Comparison of ENCODE assay signal across 8 cellular contexts in the genomic region with DNA sequence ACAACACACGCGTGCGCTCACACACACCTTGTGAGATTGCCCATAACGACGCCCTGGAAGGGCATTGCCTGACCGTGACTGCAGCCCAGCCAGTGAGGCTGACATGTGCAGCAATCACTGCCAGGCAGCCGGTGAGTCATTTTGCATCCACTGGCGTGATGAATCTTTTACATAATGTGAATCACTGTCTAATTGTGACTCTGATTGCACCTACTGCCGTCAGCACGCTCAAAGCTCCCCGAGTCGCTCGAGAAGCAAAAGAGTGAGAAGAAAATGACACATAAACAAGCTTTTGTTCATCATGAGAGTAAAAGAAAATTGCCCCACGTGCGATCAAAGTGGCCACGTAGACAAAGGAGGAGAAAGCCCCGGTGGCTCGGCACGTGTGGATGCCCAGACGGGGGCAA.
DNase-seq lines count a peak whose midpoint lies in the region; ATAC-seq and TF ChIP-seq lines count a peak whose summit lies in the region.

No MANE protein-coding gene starts in this region.

- H3K27ac Mint-ChIP-seq in chondrocyte (ENCODE audit: unreplicated experiment) = no peak overlapping the region
- no peak overlapping the region for H3K27ac Mint-ChIP-seq in type B pancreatic cell

- no TSS peak for BruUV-seq in HCT116 (replicated peaks; lab: Mats Ljungman, UMichigan)

- H3K9me3 ChIP-seq in HCT116 (ENCODE audit: control insufficient read depth in 1 of 2, insufficient read depth in 1 of 2, low read depth in 1 of 2, low read length in 2 of 2) = no peaks in the 10 kb centered on the region

- intact Hi-C loops in HCT116 (cut with micrococcal nuclease) = no loop called here
- intact Hi-C loops in posterior cingulate gyrus (cut with DNase I) = no loop called here

- H3K9me2 ChIP-seq in HCT116 (ENCODE audit: insufficient read depth) = no peaks in the 10 kb centered on the region

- TF ChIP-seq RAD21 in HCT116 (IDR thresholded peaks at IDR 0.05; ENCODE audit: low read depth) = no peak

- H3K4me1 Mint-ChIP-seq in chondrocyte (ENCODE audit: low read depth) (no peaks in the 10 kb centered on the region), type B pancreatic cell (ENCODE audit: unreplicated experiment) (no peaks in the 10 kb centered on the region)

- H3K9me3 Mint-ChIP-seq in chondrocyte (ENCODE audit: low read depth) (peaks cover 3% of the 10 kb centered on the region), type B pancreatic cell (no peaks in the 10 kb centered on the region)

- no peak for TF ChIP-seq POLR2A in HCT116 (IDR thresholded peaks at IDR 0.05; ENCODE audit: borderline replicate concordance, extremely low read depth, insufficient read depth, insufficient read length)

- H3K27me3 ChIP-seq in HCT116 (ENCODE audit: insufficient read depth, low read length) = peaks cover 45% of the 10 kb centered on the region

- no peak overlapping the region for H3K4me3 Mint-ChIP-seq in chondrocyte (ENCODE audit: unreplicated experiment)
- H3K4me3 Mint-ChIP-seq in type B pancreatic cell = no peak overlapping the region

- no peaks in the 10 kb centered on the region for H4K20me1 ChIP-seq in HCT116 (ENCODE audit: insufficient read depth)

- no peak for DNase-seq in HCT116 (ENCODE audit: low read depth, low spot score)
- peak; percentile 96 for DNase-seq in RKO (ENCODE audit: low spot score)
- DNase-seq in posterior cingulate gyrus = peak in 7 of 10 donors; percentile 44 to 92 (median 67)
- no peak for DNase-seq in chondrocyte (ENCODE audit: low spot score)
- DNase-seq in type B pancreatic cell (ENCODE audit: extremely low spot score, unreplicated experiment) = no peak
- no peak for DNase-seq in NCI-H1930 (lab: John Stamatoyannopoulos, UW)

- TF ChIP-seq CTCF in HCT116 (IDR thresholded peaks at IDR 0.05 in 2 of 3, conservative IDR thresholded peaks at IDR 0.05 in 1 of 3; ENCODE audit: borderline replicate concordance in 1 of 3, insufficient read depth in 1 of 3, low read depth in 2 of 3, low read length in 2 of 3) (no peak), chondrocyte (IDR thresholded peaks at IDR 0.05) (no peak), type B pancreatic cell (conservative IDR thresholded peaks at IDR 0.05) (no peak)

- ATAC-seq in GM18498 (IDR thresholded peaks at IDR 0.05; ENCODE audit: unreplicated experiment) = peak; percentile 50
- ATAC-seq in HCT116 = peak; percentile 38
- ATAC-seq in HG03139 (IDR thresholded peaks at IDR 0.05; ENCODE audit: unreplicated experiment) = no peak

- H3K9ac ChIP-seq in HCT116 (ENCODE audit: low read length) = no peak overlapping the region

- peak overlapping the region; percentile 25 for H3K4me2 ChIP-seq in HCT116 (ENCODE audit: low read length)

- CTCF ChIA-PET in HCT116 (lab: Charles Lee) = interaction anchor here (0.9 kb wide), 1 partner anchor 22 kb away, joined by 3 read pairs; no protein-coding TSS in a partner anchor

- H3K27me3 Mint-ChIP-seq in chondrocyte (ENCODE audit: low read depth) = peaks cover 23% of the 10 kb centered on the region
- peaks cover 48% of the 10 kb centered on the region for H3K27me3 Mint-ChIP-seq in type B pancreatic cell

- peaks cover 0 to 8% of the 10 kb centered on the region in 2 experiments; a peak in 1 of 4 replicates for H3K4me1 ChIP-seq in HCT116 (ENCODE audit: control insufficient read depth in 1 of 2, insufficient read depth in 2 of 2, low read length in 2 of 2)

- no peaks in the 10 kb centered on the region for H3K36me3 ChIP-seq in HCT116 (ENCODE audit: control insufficient read depth in 1 of 2, insufficient read depth in 2 of 2, low read length in 2 of 2)

- H3K36me3 Mint-ChIP-seq in chondrocyte (ENCODE audit: low read depth) (no peaks in the 10 kb centered on the region), type B pancreatic cell (no peaks in the 10 kb centered on the region)

- H3K79me2 ChIP-seq in HCT116 (ENCODE audit: insufficient read depth, low read length) = no peaks in the 10 kb centered on the region

- POLR2A ChIA-PET in HCT116 (lab: Charles Lee) = interaction anchor here (0.5 kb wide), 1 partner anchor 130 kb away, joined by 3 read pairs; no protein-coding TSS in a partner anchor

- H3K27ac ChIP-seq in HCT116 (ENCODE audit: low read depth, low read length) = no peak overlapping the region

- H2AFZ ChIP-seq in HCT116 (ENCODE audit: low read depth, low read length, poor library complexity, severe bottlenecking) = no peak overlapping the region

- RAD21 ChIA-PET in HCT116 (lab: Charles Lee; ENCODE audit: low non-redundant PET in 1 of 2, low total read pairs in 2 of 2, uncharacterized antibody in 2 of 2, unreplicated experiment in 2 of 2) = no interaction called here

- H3K4me3 ChIP-seq in HCT116 (replicated peaks in 1 of 2; ENCODE audit: low read depth in 1 of 2, low read length in 2 of 2) = no peak overlapping the region

TF ChIP-seq in HCT116, 20 proteins besides CTCF, POLR2A, EP300 and RAD21:
- no peak for TF ChIP-seq EZH2phosphoT487 (IDR thresholded peaks at IDR 0.05; ENCODE audit: borderline replicate concordance)
- no peak for TF ChIP-seq YY1 (IDR thresholded peaks at IDR 0.05; ENCODE audit: extremely low read depth, insufficient replicate concordance, low read depth, low read length)
- TF ChIP-seq, protein P1, sequence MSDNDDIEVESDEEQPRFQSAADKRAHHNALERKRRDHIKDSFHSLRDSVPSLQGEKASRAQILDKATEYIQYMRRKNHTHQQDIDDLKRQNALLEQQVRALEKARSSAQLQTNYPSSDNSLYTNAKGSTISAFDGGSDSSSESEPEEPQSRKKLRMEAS (IDR thresholded peaks at IDR 0.05) = peak; percentile 33
- no peak for TF ChIP-seq SRF (IDR thresholded peaks at IDR 0.05; ENCODE audit: low read depth)
- TF ChIP-seq, protein P2, sequence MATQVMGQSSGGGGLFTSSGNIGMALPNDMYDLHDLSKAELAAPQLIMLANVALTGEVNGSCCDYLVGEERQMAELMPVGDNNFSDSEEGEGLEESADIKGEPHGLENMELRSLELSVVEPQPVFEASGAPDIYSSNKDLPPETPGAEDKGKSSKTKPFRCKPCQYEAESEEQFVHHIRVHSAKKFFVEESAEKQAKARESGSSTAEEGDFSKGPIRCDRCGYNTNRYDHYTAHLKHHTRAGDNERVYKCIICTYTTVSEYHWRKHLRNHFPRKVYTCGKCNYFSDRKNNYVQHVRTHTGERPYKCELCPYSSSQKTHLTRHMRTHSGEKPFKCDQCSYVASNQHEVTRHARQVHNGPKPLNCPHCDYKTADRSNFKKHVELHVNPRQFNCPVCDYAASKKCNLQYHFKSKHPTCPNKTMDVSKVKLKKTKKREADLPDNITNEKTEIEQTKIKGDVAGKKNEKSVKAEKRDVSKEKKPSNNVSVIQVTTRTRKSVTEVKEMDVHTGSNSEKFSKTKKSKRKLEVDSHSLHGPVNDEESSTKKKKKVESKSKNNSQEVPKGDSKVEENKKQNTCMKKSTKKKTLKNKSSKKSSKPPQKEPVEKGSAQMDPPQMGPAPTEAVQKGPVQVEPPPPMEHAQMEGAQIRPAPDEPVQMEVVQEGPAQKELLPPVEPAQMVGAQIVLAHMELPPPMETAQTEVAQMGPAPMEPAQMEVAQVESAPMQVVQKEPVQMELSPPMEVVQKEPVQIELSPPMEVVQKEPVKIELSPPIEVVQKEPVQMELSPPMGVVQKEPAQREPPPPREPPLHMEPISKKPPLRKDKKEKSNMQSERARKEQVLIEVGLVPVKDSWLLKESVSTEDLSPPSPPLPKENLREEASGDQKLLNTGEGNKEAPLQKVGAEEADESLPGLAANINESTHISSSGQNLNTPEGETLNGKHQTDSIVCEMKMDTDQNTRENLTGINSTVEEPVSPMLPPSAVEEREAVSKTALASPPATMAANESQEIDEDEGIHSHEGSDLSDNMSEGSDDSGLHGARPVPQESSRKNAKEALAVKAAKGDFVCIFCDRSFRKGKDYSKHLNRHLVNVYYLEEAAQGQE (IDR thresholded peaks at IDR 0.05; ENCODE audit: low read depth) = no peak
- no peak for TF ChIP-seq POLR2AphosphoS5 (IDR thresholded peaks at IDR 0.05; ENCODE audit: low read depth, low read length)
- TF ChIP-seq CBX3 (IDR thresholded peaks at IDR 0.05; ENCODE audit: low read depth) = no peak
- 0 out of 2 replicates have a peak, but pooled peaks have one; percentile 38 for TF ChIP-seq FOSL1 (IDR thresholded peaks at IDR 0.05; ENCODE audit: low read depth)
- TF ChIP-seq ZNF274 (IDR thresholded peaks at IDR 0.05; ENCODE audit: low read depth, low read length) = no peak
- TF ChIP-seq JUND (IDR thresholded peaks at IDR 0.05) = 0 out of 2 replicates have a peak, but pooled peaks have one; percentile 15
- TF ChIP-seq TCF7L2 (IDR thresholded peaks at IDR 0.05; ENCODE audit: borderline replicate concordance, extremely low read depth, insufficient read depth, insufficient read length) = no peak
- TF ChIP-seq SP1 (IDR thresholded peaks at IDR 0.05; ENCODE audit: low read depth) = no peak
- no peak for TF ChIP-seq ZFX (IDR thresholded peaks at IDR 0.05)
- TF ChIP-seq EZH2 (IDR thresholded peaks at IDR 0.05) = no peak
- TF ChIP-seq, protein P3, sequence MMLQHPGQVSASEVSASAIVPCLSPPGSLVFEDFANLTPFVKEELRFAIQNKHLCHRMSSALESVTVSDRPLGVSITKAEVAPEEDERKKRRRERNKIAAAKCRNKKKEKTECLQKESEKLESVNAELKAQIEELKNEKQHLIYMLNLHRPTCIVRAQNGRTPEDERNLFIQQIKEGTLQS (IDR thresholded peaks at IDR 0.05) = no peak
- TF ChIP-seq EGR1 (IDR thresholded peaks at IDR 0.05; ENCODE audit: low read depth) = no peak
- no peak for TF ChIP-seq ELF1 (IDR thresholded peaks at IDR 0.05; ENCODE audit: borderline replicate concordance, low read depth)
- no peak for TF ChIP-seq SIN3A (IDR thresholded peaks at IDR 0.05; ENCODE audit: low read depth)
- 0 out of 2 replicates have a peak, but pooled peaks have one; percentile 12 for TF ChIP-seq CEBPB (IDR thresholded peaks at IDR 0.05; ENCODE audit: low read depth)

Comparison
In these comparisons a context has a peak if more than half of its experiments do, and no peak if none do; other contexts are left out.
1. DNase-seq: peak in RKO (single experiment) and posterior cingulate gyrus (7 of 10); none in HCT116 (single experiment), chondrocyte (single experiment), type B pancreatic cell (single experiment) and NCI-H1930 (0 of 2).